ENCODE assay signal across 14 cellular contexts in the genomic region with DNA sequence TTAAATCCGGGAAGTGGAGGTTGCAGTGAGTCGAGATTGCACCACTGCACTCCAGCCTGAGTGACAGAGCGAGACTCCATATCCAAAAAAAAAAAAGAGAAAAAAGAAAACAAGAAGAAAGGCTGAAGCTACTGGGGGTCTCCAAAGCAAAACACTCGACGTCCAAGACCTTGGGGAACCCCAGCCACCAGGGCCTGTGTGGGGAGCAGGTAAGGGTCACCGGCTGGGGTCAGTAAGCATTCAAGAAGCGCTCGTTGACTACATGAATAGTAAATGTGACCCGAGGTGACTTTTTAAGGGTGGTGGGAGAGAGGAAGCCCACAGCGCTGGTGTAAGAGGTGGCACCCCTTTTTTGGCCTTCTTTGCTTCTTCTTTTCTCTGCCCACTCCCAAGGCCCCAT.
"Had no signal": no experiment of that assay in that cellular context is flagged by ENCODE, and none has a peak within 500 bp of the region (broad histone marks: within the 10 kb centered on the region; RNA-seq: fewer than 3 reads in every experiment).

No MANE protein-coding gene starts in this region.

- H3K27me3 ChIP-seq: colonic mucosa, ovary, right atrium auricular region, sigmoid colon, tibial artery had no signal

- DNase-seq: caudate nucleus; colonic mucosa; effector CD8-positive, alpha-beta T cell; foreskin melanocyte; head of caudate nucleus; hippocampal formation; naive thymus-derived CD4-positive, alpha-beta T cell; nephron progenitor cell; stimulated activated naive CD8-positive, alpha-beta T cell treated with anti-CD3 and anti-CD28 coated beads, Interleukin-15, Interleukin-2, amounts not matched to agents 100 U/mL and 50 U/mL, for 24 hours had no signal

- H3K4me3 ChIP-seq: colonic mucosa, ovary, right atrium auricular region, sigmoid colon, skin epidermis, tibial artery had no signal

- ATAC-seq: stimulated activated naive CD8-positive, alpha-beta T cell treated with anti-CD3 and anti-CD28 coated beads, Interleukin-15, Interleukin-2, amounts not matched to agents 100 U/mL and 50 U/mL, for 24 hours had no signal

- H3K4me1 ChIP-seq: colonic mucosa had no signal

- H3K27ac ChIP-seq: colonic mucosa, ovary, sigmoid colon, tibial artery had no signal

- H3K9me3 ChIP-seq: colonic mucosa, ovary, right atrium auricular region, sigmoid colon, tibial artery had no signal

- H3K36me3 ChIP-seq: colonic mucosa, ovary, right atrium auricular region, sigmoid colon, tibial artery had no signal
